In the genomic region with DNA sequence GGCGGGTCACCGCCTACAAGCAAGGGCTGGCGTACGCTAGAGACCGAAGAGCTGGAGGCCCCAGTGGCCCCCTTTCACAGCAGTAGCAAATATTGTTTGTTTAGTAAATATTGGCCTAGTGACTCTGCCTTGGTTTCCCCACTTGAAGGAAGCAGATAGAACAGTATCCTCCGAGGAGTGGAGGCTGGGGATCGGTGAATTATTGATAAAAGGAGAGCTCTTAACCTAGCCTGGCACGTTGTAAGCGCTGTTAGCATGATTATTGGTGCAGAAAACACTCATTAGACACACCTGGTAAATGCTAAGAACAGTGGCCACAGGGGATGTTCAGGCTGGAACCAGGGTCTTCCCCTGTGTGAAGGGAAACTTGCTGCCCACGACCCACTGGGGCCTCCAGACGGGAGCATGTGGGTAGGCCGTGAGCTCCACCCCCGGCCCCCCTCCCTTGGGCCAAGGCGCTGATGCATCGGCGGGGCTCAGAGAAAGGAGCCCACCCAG, we compare ENCODE assay signal across 8 cellular contexts. TPM values are rescaled to one million over a fixed set of nuclear protein-coding genes. Genes with fewer than 3 reads are reported as not detected.
A peak's percentile ranks its signal among the peaks of the same experiment; 100 is the strongest.
DNase-seq lines count a peak whose midpoint lies in the region; ATAC-seq and TF ChIP-seq lines count a peak whose summit lies in the region.

No MANE protein-coding gene starts in this region.

- peaks cover 4% of the 10 kb centered on the region for H3K36me3 Mint-ChIP-seq in neural crest cell (ENCODE audit: low read depth)

- 0 out of 2 replicates have a peak, but pooled peaks cover 5% of the 10 kb centered on the region for H4K20me1 ChIP-seq in OCI-LY7 (ENCODE audit: insufficient read depth, low read length)

- H3K36me3 ChIP-seq in OCI-LY7 (ENCODE audit: insufficient read depth, low read length) = peaks cover 23% of the 10 kb centered on the region

- peaks cover 6% of the 10 kb centered on the region; the same call in 1 of the 2 replicates for H3K9me3 ChIP-seq in AG04450 (ENCODE audit: control insufficient read depth, insufficient read depth, low read length)
- no peaks in the 10 kb centered on the region for H3K9me3 ChIP-seq in OCI-LY7 (ENCODE audit: low read length)

- H3K4me3 Mint-ChIP-seq in neural crest cell = peak overlapping the region; percentile 99

- H3K27ac ChIP-seq in AG04450 (ENCODE audit: low read depth, low read length) (peak overlapping the region; percentile 96), OCI-LY7 (ENCODE audit: low read depth, low read length, poor library complexity, severe bottlenecking) (peak overlapping the region; percentile 100)

- TSS peak; percentile 84 for BruUV-seq in OCI-LY7 (replicated peaks; lab: Mats Ljungman, UMichigan)

- peaks cover 27% of the 10 kb centered on the region for H3K4me1 ChIP-seq in OCI-LY7 (ENCODE audit: insufficient read depth, low read length, poor library complexity, severe bottlenecking)

- CTCF ChIA-PET in AG04450 (lab: Charles Lee) (interaction anchor here (0.9 to 1.6 kb wide), 4 partner anchors 58 to 187 kb away, joined by 3 to 7 read pairs (median 4); no protein-coding TSS in a partner anchor), OCI-LY7 (lab: Charles Lee; ENCODE audit: unreplicated experiment) (interaction anchor here (0.6 to 1.3 kb wide), 5 partner anchors 30 to 58 kb away, joined by 3 to 8 read pairs (median 3); no protein-coding TSS in a partner anchor), GM10248 (lab: Yijun Ruan, JAX) (interaction anchor here (1.2 to 1.3 kb wide), 3 partner anchors 46 to 52 kb away, joined by 3 to 4 read pairs (median 3); no protein-coding TSS in a partner anchor)

- no peaks in the 10 kb centered on the region for H3K9me2 ChIP-seq in OCI-LY7 (ENCODE audit: insufficient read depth, low read length)

- H3K27me3 ChIP-seq in AG04450 (ENCODE audit: control insufficient read depth, insufficient read depth, low read length) = no peaks in the 10 kb centered on the region

- no peaks in the 10 kb centered on the region for H3K9me3 Mint-ChIP-seq in neural crest cell

- H2AFZ ChIP-seq in OCI-LY7 (ENCODE audit: low read length) = peak overlapping the region; percentile 13; the same call in 1 of the 2 replicates

- DNase-seq in AG04450 (ENCODE audit: low read depth, low spot score) = no peak
- DNase-seq in OCI-LY7 (ENCODE audit: low spot score) = no peak
- no peak for DNase-seq in epithelial cell of esophagus (ENCODE audit: low read depth)
- no peak for DNase-seq in neural crest cell (ENCODE audit: low read depth, low spot score)
- DNase-seq in AG20443 (ENCODE audit: low spot score) = no peak
- DNase-seq in GM10248 (ENCODE audit: extremely low spot score) = no peak

- intact Hi-C loops in OCI-LY7 (cut with micrococcal nuclease; ENCODE audit: unreplicated experiment) = loop anchor here (2.0 kb wide), 1 partner anchor 14 kb away; no protein-coding TSS in a partner anchor

- H3K27ac Mint-ChIP-seq in neural crest cell (ENCODE audit: unreplicated experiment) = peak overlapping the region; percentile 99

- H3K27me3 Mint-ChIP-seq in neural crest cell (ENCODE audit: low read depth) = peaks cover 12% of the 10 kb centered on the region

- ATAC-seq in GM21526 (IDR thresholded peaks at IDR 0.05; ENCODE audit: low FRiP score, unreplicated experiment) (peak; percentile 1), HG03460 (IDR thresholded peaks at IDR 0.05; ENCODE audit: unreplicated experiment) (no peak)

- H3K4me2 ChIP-seq in OCI-LY7 (ENCODE audit: low read length) = peak overlapping the region; percentile 96

- H3K79me2 ChIP-seq in OCI-LY7 (ENCODE audit: insufficient read depth, low read depth, low read length) = peaks cover 41% of the 10 kb centered on the region

- H3K4me3 ChIP-seq in AG04450 (ENCODE audit: low read depth, low read length) (peak overlapping the region; percentile 97), OCI-LY7 (ENCODE audit: low read depth, low read length, poor library complexity, severe bottlenecking) (peak overlapping the region; percentile 97), epithelial cell of esophagus (ENCODE audit: low read length) (peak overlapping the region; percentile 84)

- peaks cover 67% of the 10 kb centered on the region for H3K4me1 Mint-ChIP-seq in neural crest cell

- TF ChIP-seq CTCF in AG04450 (IDR thresholded peaks at IDR 0.05; ENCODE audit: low read depth, low read length) (no peak), OCI-LY7 (conservative IDR thresholded peaks at IDR 0.05; ENCODE audit: low read length) (no peak), epithelial cell of esophagus (IDR thresholded peaks at IDR 0.05; ENCODE audit: insufficient read depth, low read depth, low read length, missing control alignments) (no peak), neural crest cell (conservative IDR thresholded peaks at IDR 0.05) (no peak), GM10248 (IDR thresholded peaks at IDR 0.05; ENCODE audit: control extremely low read depth, extremely low read depth, low read depth, missing control alignments) (no peak)

- POLR2A ChIA-PET in AG04450 (lab: Yijun Ruan, JAX) = interaction anchor here (0.5 to 2.2 kb wide), 13 partner anchors 9 to 206 kb away, joined by 3 to 34 read pairs (median 4); a partner anchor contains a TSS
- POLR2A ChIA-PET in OCI-LY7 (lab: Charles Lee) = interaction anchor here (0.5 to 1.6 kb wide), 12 partner anchors 8 to 220 kb away, joined by 3 to 13 read pairs (median 3); no protein-coding TSS in a partner anchor
- POLR2A ChIA-PET in GM10248 (lab: Yijun Ruan, JAX) = interaction anchor here (0.6 to 2.0 kb wide), 10 partner anchors 11 to 1768 kb away, joined by 3 to 15 read pairs (median 4); a partner anchor contains a TSS

RNA-seq across cellular contexts. Expression of a gene that starts 2.2 kb away (rescaled TPM):
- 15.3 and 21.3 TPM in 2 replicates for polyA plus RNA-seq in AG04450 (2011; rRNA removed)
- polyA minus RNA-seq in AG04450 (2011; rRNA and poly(A)+ RNA removed) = 8.1 and 10.7 TPM in 2 replicates
- total RNA-seq in OCI-LY7 (2014; rRNA removed; shearing (Covaris generic)) = 61.6 and 64.3 TPM in 2 replicates
- total RNA-seq in OCI-LY7 (2022) = 79.5 and 89.0 TPM in 2 replicates
- 72.5 and 80.3 TPM in 2 replicates for total RNA-seq in neural crest cell

RNA-seq across cellular contexts. Expression of a gene that starts 2.2 kb away (rescaled TPM):
- polyA plus RNA-seq in AG04450 (2011; rRNA removed) = 47.9 and 57.6 TPM in 2 replicates
- 56.7 and 83.9 TPM in 2 replicates for polyA minus RNA-seq in AG04450 (2011; rRNA and poly(A)+ RNA removed)
- total RNA-seq in OCI-LY7 (2014; rRNA removed; shearing (Covaris generic)) = 67.8 and 91.7 TPM in 2 replicates
- total RNA-seq in OCI-LY7 (2022) (41.6 and 45.4 TPM in 2 replicates), neural crest cell (60.6 and 60.7 TPM in 2 replicates)

RNA-seq across cellular contexts. Expression of a gene that starts 34.3 kb away (rescaled TPM):
- polyA plus RNA-seq in AG04450 (2011; rRNA removed) = 43.4 and 76.4 TPM in 2 replicates
- polyA minus RNA-seq in AG04450 (2011; rRNA and poly(A)+ RNA removed) = 38.2 and 51.8 TPM in 2 replicates
- 46.5 and 56.3 TPM in 2 replicates for total RNA-seq in OCI-LY7 (2014; rRNA removed; shearing (Covaris generic))
- total RNA-seq in OCI-LY7 (2022) (40.4 and 52.9 TPM in 2 replicates), neural crest cell (88.3 and 99.4 TPM in 2 replicates)

RNA-seq across cellular contexts. Expression of a gene that starts 35.9 kb away (rescaled TPM):
- 17.3 and 21.0 TPM in 2 replicates for polyA plus RNA-seq in AG04450 (2011; rRNA removed)
- 15.6 and 24.6 TPM in 2 replicates for polyA minus RNA-seq in AG04450 (2011; rRNA and poly(A)+ RNA removed)
- 39.2 and 56.8 TPM in 2 replicates for total RNA-seq in OCI-LY7 (2014; rRNA removed; shearing (Covaris generic))
- total RNA-seq in OCI-LY7 (2022) (38.2 and 50.4 TPM in 2 replicates), neural crest cell (57.1 and 58.2 TPM in 2 replicates)

RNA-seq across cellular contexts. Expression of a gene that starts 49.7 kb away (rescaled TPM):
- 0.11 and 0.29 TPM in 2 replicates for polyA plus RNA-seq in AG04450 (2011; rRNA removed)
- polyA minus RNA-seq in AG04450 (2011; rRNA and poly(A)+ RNA removed) = 0.14 and 0.17 TPM in 2 replicates
- total RNA-seq in OCI-LY7 (2014; rRNA removed; shearing (Covaris generic)) = 66.8 and 75.5 TPM in 2 replicates
- total RNA-seq in OCI-LY7 (2022) = 70.4 and 72.5 TPM in 2 replicates
- total RNA-seq in neural crest cell = 0.30 and 0.45 TPM in 2 replicates
